Comparison of ENCODE assay signal across 1 cellular context in genomic region chr6:130810307-130811030, GRCh38.
TF ChIP-seq lines count a peak whose summit lies in the region.

No MANE protein-coding gene starts in this region.

TF ChIP-seq in SK-N-SH, 30 proteins besides CTCF, POLR2A, EP300 and RAD21:
- TF ChIP-seq ZBTB33 (IDR thresholded peaks at IDR 0.05; ENCODE audit: borderline replicate concordance, low read depth) (no peak), NFIC (IDR thresholded peaks at IDR 0.05; ENCODE audit: borderline replicate concordance) (peak; percentile 83), FOXM1 (IDR thresholded peaks at IDR 0.05; ENCODE audit: low read depth) (peak; percentile 80; the same call in 1 of the 2 replicates), FOXJ3 (CRISPR knock-in tag; IDR thresholded peaks at IDR 0.05) (no peak), GATA2 (CRISPR knock-in tag; IDR thresholded peaks at IDR 0.05) (no peak), MEF2A (IDR thresholded peaks at IDR 0.05; ENCODE audit: borderline replicate concordance, low read depth) (peak; percentile 59), JUND (IDR thresholded peaks at IDR 0.05) (peak; percentile 67), TCF12 (IDR thresholded peaks at IDR 0.05) (peak; percentile 95), TEAD4 (IDR thresholded peaks at IDR 0.05; ENCODE audit: borderline replicate concordance, insufficient read depth) (peak; percentile 82; the same call in 1 of the 2 replicates), SMC3 (IDR thresholded peaks at IDR 0.05; ENCODE audit: low read depth, low read length) (no peak), RXRA (IDR thresholded peaks at IDR 0.05; ENCODE audit: borderline replicate concordance, low read depth) (0 out of 2 replicates have a peak, but pooled peaks have one; percentile 22), POLR2AphosphoS5 (IDR thresholded peaks at IDR 0.05; ENCODE audit: low read depth, low read length) (peak; percentile 78), RFX5 (IDR thresholded peaks at IDR 0.05; ENCODE audit: low read length) (no peak), GABPA (IDR thresholded peaks at IDR 0.05; ENCODE audit: low read depth) (no peak), SIN3A (IDR thresholded peaks at IDR 0.05; ENCODE audit: borderline replicate concordance, low read depth, low read length) (0 out of 2 replicates have a peak, but pooled peaks have one; percentile 52)
- TF ChIP-seq, protein P1, sequence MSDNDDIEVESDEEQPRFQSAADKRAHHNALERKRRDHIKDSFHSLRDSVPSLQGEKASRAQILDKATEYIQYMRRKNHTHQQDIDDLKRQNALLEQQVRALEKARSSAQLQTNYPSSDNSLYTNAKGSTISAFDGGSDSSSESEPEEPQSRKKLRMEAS (IDR thresholded peaks at IDR 0.05; ENCODE audit: low read depth): no peak
- TF ChIP-seq, protein P2, sequence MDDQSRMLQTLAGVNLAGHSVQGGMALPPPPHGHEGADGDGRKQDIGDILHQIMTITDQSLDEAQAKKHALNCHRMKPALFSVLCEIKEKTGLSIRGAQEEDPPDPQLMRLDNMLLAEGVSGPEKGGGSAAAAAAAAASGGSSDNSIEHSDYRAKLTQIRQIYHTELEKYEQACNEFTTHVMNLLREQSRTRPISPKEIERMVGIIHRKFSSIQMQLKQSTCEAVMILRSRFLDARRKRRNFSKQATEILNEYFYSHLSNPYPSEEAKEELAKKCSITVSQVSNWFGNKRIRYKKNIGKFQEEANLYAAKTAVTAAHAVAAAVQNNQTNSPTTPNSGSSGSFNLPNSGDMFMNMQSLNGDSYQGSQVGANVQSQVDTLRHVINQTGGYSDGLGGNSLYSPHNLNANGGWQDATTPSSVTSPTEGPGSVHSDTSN (IDR thresholded peaks at IDR 0.05): peak; percentile 82; the same call in 1 of the 2 replicates
- TF ChIP-seq, protein P3, sequence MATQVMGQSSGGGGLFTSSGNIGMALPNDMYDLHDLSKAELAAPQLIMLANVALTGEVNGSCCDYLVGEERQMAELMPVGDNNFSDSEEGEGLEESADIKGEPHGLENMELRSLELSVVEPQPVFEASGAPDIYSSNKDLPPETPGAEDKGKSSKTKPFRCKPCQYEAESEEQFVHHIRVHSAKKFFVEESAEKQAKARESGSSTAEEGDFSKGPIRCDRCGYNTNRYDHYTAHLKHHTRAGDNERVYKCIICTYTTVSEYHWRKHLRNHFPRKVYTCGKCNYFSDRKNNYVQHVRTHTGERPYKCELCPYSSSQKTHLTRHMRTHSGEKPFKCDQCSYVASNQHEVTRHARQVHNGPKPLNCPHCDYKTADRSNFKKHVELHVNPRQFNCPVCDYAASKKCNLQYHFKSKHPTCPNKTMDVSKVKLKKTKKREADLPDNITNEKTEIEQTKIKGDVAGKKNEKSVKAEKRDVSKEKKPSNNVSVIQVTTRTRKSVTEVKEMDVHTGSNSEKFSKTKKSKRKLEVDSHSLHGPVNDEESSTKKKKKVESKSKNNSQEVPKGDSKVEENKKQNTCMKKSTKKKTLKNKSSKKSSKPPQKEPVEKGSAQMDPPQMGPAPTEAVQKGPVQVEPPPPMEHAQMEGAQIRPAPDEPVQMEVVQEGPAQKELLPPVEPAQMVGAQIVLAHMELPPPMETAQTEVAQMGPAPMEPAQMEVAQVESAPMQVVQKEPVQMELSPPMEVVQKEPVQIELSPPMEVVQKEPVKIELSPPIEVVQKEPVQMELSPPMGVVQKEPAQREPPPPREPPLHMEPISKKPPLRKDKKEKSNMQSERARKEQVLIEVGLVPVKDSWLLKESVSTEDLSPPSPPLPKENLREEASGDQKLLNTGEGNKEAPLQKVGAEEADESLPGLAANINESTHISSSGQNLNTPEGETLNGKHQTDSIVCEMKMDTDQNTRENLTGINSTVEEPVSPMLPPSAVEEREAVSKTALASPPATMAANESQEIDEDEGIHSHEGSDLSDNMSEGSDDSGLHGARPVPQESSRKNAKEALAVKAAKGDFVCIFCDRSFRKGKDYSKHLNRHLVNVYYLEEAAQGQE (IDR thresholded peaks at IDR 0.05; ENCODE audit: low read depth, low read length): peak; percentile 62; the same call in 1 of the 2 replicates
